9 cellular contexts compared by ENCODE assay signal in genomic region chr14:49895480-49895879, GRCh38. TPM values are rescaled to one million over a fixed set of nuclear protein-coding genes. Genes with fewer than 3 reads are reported as not detected.
DNase-seq lines count a peak whose midpoint lies in the region; ATAC-seq and TF ChIP-seq lines count a peak whose summit lies in the region.
"Had no signal": no experiment of that assay in that cellular context is flagged by ENCODE, and none has a peak within 500 bp of the region (broad histone marks: within the 10 kb centered on the region; RNA-seq: fewer than 3 reads in every experiment).

No MANE protein-coding gene starts in this region.

- peaks cover 66% of the 10 kb centered on the region for H3K79me2 ChIP-seq in SU-DHL-6 (ENCODE audit: insufficient read depth, low read length)

- H3K27ac ChIP-seq in SU-DHL-6 (ENCODE audit: low read depth, low read length) (peak overlapping the region; percentile 94), foreskin keratinocyte (peak overlapping the region; percentile 97)
- H3K27ac ChIP-seq: C4-2B had no signal

- in situ Hi-C loops in GM13977 (cut with MboI; ENCODE audit: low pct_unique_long_range_greater_than_20kb, low sequenced_read_pairs, unreplicated experiment): no loop called here

- H3K9me3 Mint-ChIP-seq in stimulated activated effector memory CD8-positive, alpha-beta T cell treated with anti-CD3 and anti-CD28 coated beads, Interleukin-12 subunit alpha, Interleukin-12 subunit beta, amount 100 ng/mL, for 72 hours: no peaks in the 10 kb centered on the region

- peak overlapping the region; percentile 95 for H3K4me3 ChIP-seq in SU-DHL-6 (ENCODE audit: insufficient read depth, low read length, poor library complexity, severe bottlenecking)

- peaks cover 30% of the 10 kb centered on the region for H3K4me1 ChIP-seq in foreskin keratinocyte

- H3K4me1 Mint-ChIP-seq in stimulated activated effector memory CD8-positive, alpha-beta T cell treated with anti-CD3 and anti-CD28 coated beads, Interleukin-12 subunit alpha, Interleukin-12 subunit beta, amount 100 ng/mL, for 72 hours: peaks cover 38% of the 10 kb centered on the region

- DNase-seq in NOMO-1 treated with DMSO at 0.1 percent for 48 hours (lab: John Stamatoyannopoulos, UW; ENCODE audit: unreplicated experiment) (peak; percentile 50), NOMO-1 treated with dmso at 0.1 percent for 144 hours (lab: John Stamatoyannopoulos, UW; ENCODE audit: unreplicated experiment) (no peak), foreskin keratinocyte (no peak), hippocampal formation (lab: John Stamatoyannopoulos, UW) (no peak), GM13977 (ENCODE audit: low spot score) (no peak), germinal center (ENCODE audit: low spot score) (no peak)
- DNase-seq in stimulated activated effector memory CD8-positive, alpha-beta T cell treated with anti-CD3 and anti-CD28 coated beads, Interleukin-12 subunit alpha, Interleukin-12 subunit beta, amount 100 ng/mL, for 72 hours (ENCODE audit: low spot score in 2 of 2): no peak

- H3K9me3 ChIP-seq in SU-DHL-6 (ENCODE audit: insufficient read depth, low read length): no peaks in the 10 kb centered on the region

- H3K4me3 Mint-ChIP-seq in stimulated activated effector memory CD8-positive, alpha-beta T cell treated with anti-CD3 and anti-CD28 coated beads, Interleukin-12 subunit alpha, Interleukin-12 subunit beta, amount 100 ng/mL, for 72 hours: peak overlapping the region; percentile 96

- ATAC-seq in foreskin keratinocyte: no peak
- ATAC-seq in stimulated activated effector memory CD8-positive, alpha-beta T cell treated with anti-CD3 and anti-CD28 coated beads, Interleukin-12 subunit alpha, Interleukin-12 subunit beta, amount 100 ng/mL, for 72 hours: no peak

- peaks cover 100% of the 10 kb centered on the region for H3K36me3 Mint-ChIP-seq in stimulated activated effector memory CD8-positive, alpha-beta T cell treated with anti-CD3 and anti-CD28 coated beads, Interleukin-12 subunit alpha, Interleukin-12 subunit beta, amount 100 ng/mL, for 72 hours

- H3K36me3 ChIP-seq in SU-DHL-6 (ENCODE audit: low read length): peaks cover 45% of the 10 kb centered on the region

- H3K4me2 ChIP-seq in SU-DHL-6 (ENCODE audit: low read depth, low read length, poor library complexity, severe bottlenecking): peak overlapping the region; percentile 99

- H4K20me1 ChIP-seq in SU-DHL-6 (ENCODE audit: low read depth, low read length): peaks cover 24% of the 10 kb centered on the region

- H3K27me3 ChIP-seq in SU-DHL-6 (ENCODE audit: low read length) (no peaks in the 10 kb centered on the region), foreskin keratinocyte (no peaks in the 10 kb centered on the region)

- TF ChIP-seq CTCF in SU-DHL-6 (IDR thresholded peaks at IDR 0.05; ENCODE audit: insufficient read depth, low read length, poor library complexity, severe bottlenecking) (no peak), foreskin keratinocyte (conservative IDR thresholded peaks at IDR 0.05) (no peak), GM13977 (IDR thresholded peaks at IDR 0.05; ENCODE audit: extremely low read depth, insufficient read depth, missing control alignments) (no peak)

- H3K9me2 ChIP-seq in SU-DHL-6 (replicated peaks; ENCODE audit: insufficient read depth, low read length): no peaks in the 10 kb centered on the region

- peak overlapping the region; percentile 99 for H3K27ac Mint-ChIP-seq in stimulated activated effector memory CD8-positive, alpha-beta T cell treated with anti-CD3 and anti-CD28 coated beads, Interleukin-12 subunit alpha, Interleukin-12 subunit beta, amount 100 ng/mL, for 72 hours

- H2AFZ ChIP-seq in SU-DHL-6 (ENCODE audit: low read depth, low read length, severe bottlenecking): no peak overlapping the region

- peak overlapping the region; percentile 100 for H3K9ac ChIP-seq in SU-DHL-6 (ENCODE audit: low read length)

- peaks cover 77% of the 10 kb centered on the region for H3F3A ChIP-seq in SU-DHL-6 (ENCODE audit: insufficient read depth)

RNA-seq across cellular contexts. Expression of gene ARF6, which starts 2.6 kb away (rescaled TPM):
- 103 and 110 TPM in 2 replicates for total RNA-seq in foreskin keratinocyte
- polyA plus RNA-seq in foreskin keratinocyte: 60.3 and 66.0 TPM in 2 replicates

RNA-seq across cellular contexts. Expression of gene NEMF, which starts 42.9 kb away (rescaled TPM):
- total RNA-seq in foreskin keratinocyte: 38.3 and 46.7 TPM in 2 replicates
- 14.1 and 16.8 TPM in 2 replicates for polyA plus RNA-seq in foreskin keratinocyte
